In the genomic region with DNA sequence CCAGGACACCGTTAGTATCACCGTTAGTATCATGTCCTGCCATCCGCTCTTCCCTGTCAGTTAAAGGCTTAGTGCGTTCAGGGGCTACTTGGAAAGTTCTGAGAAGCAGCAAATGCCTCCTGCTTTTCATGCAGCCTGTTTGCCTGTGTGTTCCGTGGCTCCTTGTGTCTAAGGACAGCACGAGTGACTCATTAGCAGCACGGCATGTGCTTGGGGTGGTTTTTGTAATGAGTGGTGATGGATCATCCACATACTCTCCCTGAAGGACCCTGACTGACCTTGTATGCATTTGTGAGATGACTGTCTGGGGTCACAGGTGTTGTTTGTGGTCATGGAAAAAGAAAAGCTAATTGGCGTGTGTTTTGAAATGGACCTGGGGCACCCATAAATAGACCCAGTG, we compare ENCODE assay signal across 1 cellular context.
A peak's percentile ranks its signal among the peaks of the same experiment; 100 is the strongest.
TF ChIP-seq lines count a peak whose summit lies in the region.

No MANE protein-coding gene starts in this region.

TF ChIP-seq in A549, 52 proteins besides CTCF, POLR2A, EP300 and RAD21 (continued from another document):
- TF ChIP-seq RNF2 (IDR thresholded peaks at IDR 0.05; ENCODE audit: borderline replicate concordance, low read depth) = no peak
- 0 out of 2 replicates have a peak, but pooled peaks have one; percentile 22 for TF ChIP-seq FOSL2 (IDR thresholded peaks at IDR 0.05)
- peak; percentile 60 for TF ChIP-seq FOSL2 (CRISPR knock-in tag; IDR thresholded peaks at IDR 0.05)
- TF ChIP-seq SREBF2 (IDR thresholded peaks at IDR 0.05) = no peak
- TF ChIP-seq CBX8 (IDR thresholded peaks at IDR 0.05) = no peak
- TF ChIP-seq CHD2 (IDR thresholded peaks at IDR 0.05; ENCODE audit: low read length, partially characterized antibody) = no peak
- no peak for TF ChIP-seq JUNB (IDR thresholded peaks at IDR 0.05)
- no peak for TF ChIP-seq HEYL (CRISPR knock-in tag; IDR thresholded peaks at IDR 0.05)
- TF ChIP-seq, protein P1, sequence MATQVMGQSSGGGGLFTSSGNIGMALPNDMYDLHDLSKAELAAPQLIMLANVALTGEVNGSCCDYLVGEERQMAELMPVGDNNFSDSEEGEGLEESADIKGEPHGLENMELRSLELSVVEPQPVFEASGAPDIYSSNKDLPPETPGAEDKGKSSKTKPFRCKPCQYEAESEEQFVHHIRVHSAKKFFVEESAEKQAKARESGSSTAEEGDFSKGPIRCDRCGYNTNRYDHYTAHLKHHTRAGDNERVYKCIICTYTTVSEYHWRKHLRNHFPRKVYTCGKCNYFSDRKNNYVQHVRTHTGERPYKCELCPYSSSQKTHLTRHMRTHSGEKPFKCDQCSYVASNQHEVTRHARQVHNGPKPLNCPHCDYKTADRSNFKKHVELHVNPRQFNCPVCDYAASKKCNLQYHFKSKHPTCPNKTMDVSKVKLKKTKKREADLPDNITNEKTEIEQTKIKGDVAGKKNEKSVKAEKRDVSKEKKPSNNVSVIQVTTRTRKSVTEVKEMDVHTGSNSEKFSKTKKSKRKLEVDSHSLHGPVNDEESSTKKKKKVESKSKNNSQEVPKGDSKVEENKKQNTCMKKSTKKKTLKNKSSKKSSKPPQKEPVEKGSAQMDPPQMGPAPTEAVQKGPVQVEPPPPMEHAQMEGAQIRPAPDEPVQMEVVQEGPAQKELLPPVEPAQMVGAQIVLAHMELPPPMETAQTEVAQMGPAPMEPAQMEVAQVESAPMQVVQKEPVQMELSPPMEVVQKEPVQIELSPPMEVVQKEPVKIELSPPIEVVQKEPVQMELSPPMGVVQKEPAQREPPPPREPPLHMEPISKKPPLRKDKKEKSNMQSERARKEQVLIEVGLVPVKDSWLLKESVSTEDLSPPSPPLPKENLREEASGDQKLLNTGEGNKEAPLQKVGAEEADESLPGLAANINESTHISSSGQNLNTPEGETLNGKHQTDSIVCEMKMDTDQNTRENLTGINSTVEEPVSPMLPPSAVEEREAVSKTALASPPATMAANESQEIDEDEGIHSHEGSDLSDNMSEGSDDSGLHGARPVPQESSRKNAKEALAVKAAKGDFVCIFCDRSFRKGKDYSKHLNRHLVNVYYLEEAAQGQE (IDR thresholded peaks at IDR 0.05) = no peak
- no peak for TF ChIP-seq CEBPB (IDR thresholded peaks at IDR 0.05)
- no peak for TF ChIP-seq CBX2 (IDR thresholded peaks at IDR 0.05; ENCODE audit: borderline replicate concordance, low read depth)
- no peak for TF ChIP-seq RARB (CRISPR knock-in tag; IDR thresholded peaks at IDR 0.05)
- TF ChIP-seq, protein P2, sequence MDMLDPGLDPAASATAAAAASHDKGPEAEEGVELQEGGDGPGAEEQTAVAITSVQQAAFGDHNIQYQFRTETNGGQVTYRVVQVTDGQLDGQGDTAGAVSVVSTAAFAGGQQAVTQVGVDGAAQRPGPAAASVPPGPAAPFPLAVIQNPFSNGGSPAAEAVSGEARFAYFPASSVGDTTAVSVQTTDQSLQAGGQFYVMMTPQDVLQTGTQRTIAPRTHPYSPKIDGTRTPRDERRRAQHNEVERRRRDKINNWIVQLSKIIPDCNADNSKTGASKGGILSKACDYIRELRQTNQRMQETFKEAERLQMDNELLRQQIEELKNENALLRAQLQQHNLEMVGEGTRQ (IDR thresholded peaks at IDR 0.05) = no peak
- no peak for TF ChIP-seq ZC3H11A (IDR thresholded peaks at IDR 0.05)
- TF ChIP-seq BHLHE40 (IDR thresholded peaks at IDR 0.05; ENCODE audit: low read depth, low read length) = 0 out of 2 replicates have a peak, but pooled peaks have one; percentile 13
- no peak for TF ChIP-seq FOSB (CRISPR knock-in tag; IDR thresholded peaks at IDR 0.05)
- TF ChIP-seq MYC (IDR thresholded peaks at IDR 0.05; ENCODE audit: borderline replicate concordance, low read length) = no peak
- TF ChIP-seq RCOR1 (IDR thresholded peaks at IDR 0.05; ENCODE audit: low read depth, low read length) = no peak
- no peak for TF ChIP-seq NFE2L2 (conservative IDR thresholded peaks at IDR 0.05; ENCODE audit: low read length)
